Comparison of ENCODE assay signal across 13 cellular contexts in genomic region chr17:51263001-51263400, GRCh38. TPM values are rescaled to one million over a fixed set of nuclear protein-coding genes. Genes with fewer than 3 reads are reported as not detected.
DNase-seq lines count a peak whose midpoint lies in the region; TF ChIP-seq lines count a peak whose summit lies in the region.
"Had no signal": no experiment of that assay in that cellular context is flagged by ENCODE, and none has a peak within 500 bp of the region (broad histone marks: within the 10 kb centered on the region; RNA-seq: fewer than 3 reads in every experiment).

No MANE protein-coding gene starts in this region.

- no peak overlapping the region for H3K23ac ChIP-seq in trophoblast cell (ENCODE audit: low read length)

- H2AK5ac ChIP-seq in trophoblast cell (ENCODE audit: low read length): no peak overlapping the region

- no peaks in the 10 kb centered on the region for H3K9me2 ChIP-seq in OCI-LY1 (ENCODE audit: low read depth, low read length)

- H3K9me3 ChIP-seq in OCI-LY1 (ENCODE audit: low read length) (no peaks in the 10 kb centered on the region), trophoblast cell (ENCODE audit: insufficient read depth, low read depth, low read length) (no peaks in the 10 kb centered on the region)

- H3K4ac ChIP-seq in trophoblast cell (ENCODE audit: low read depth, low read length): no peak overlapping the region

- CTCF ChIA-PET in activated CD4-positive, alpha-beta T cell treated with anti-CD3 and anti-CD28 coated beads, Interleukin-2, amount 10 ng/mL, durations not matched to agents 7 days and 5 days (lab: Charles Lee): interaction anchor here (0.6 kb wide), 1 partner anchor 88 kb away, joined by 4 read pairs; no protein-coding TSS in a partner anchor
- CTCF ChIA-PET in HEK293T (lab: Yijun Ruan, JAX): no interaction called here

- peaks cover 53% of the 10 kb centered on the region for H3K36me3 ChIP-seq in OCI-LY1 (ENCODE audit: insufficient read depth, low read length)
- peaks cover 12 to 14% of the 10 kb centered on the region in 2 experiments for H3K36me3 ChIP-seq in trophoblast cell (ENCODE audit: control insufficient read depth in 1 of 2, insufficient read depth in 2 of 2, low read length in 2 of 2)

- no peak overlapping the region for H3K27ac ChIP-seq in OCI-LY1 (ENCODE audit: low read depth, low read length, poor library complexity, severe bottlenecking)
- peak overlapping the region; percentile 81 for H3K27ac ChIP-seq in trophoblast cell (ENCODE audit: low read depth, low read length)
- H3K27ac ChIP-seq: cardiac muscle cell had no signal

- peaks cover 37% of the 10 kb centered on the region for H3K4me1 ChIP-seq in OCI-LY1 (ENCODE audit: insufficient read depth, low read length, severe bottlenecking)
- peaks cover 10 to 18% of the 10 kb centered on the region in 2 experiments for H3K4me1 ChIP-seq in trophoblast cell (ENCODE audit: control insufficient read depth in 1 of 2, insufficient read depth in 2 of 2, low read length in 2 of 2)

- no peak overlapping the region for H3K14ac ChIP-seq in trophoblast cell (ENCODE audit: low read length)

- no peaks in the 10 kb centered on the region for H3F3A ChIP-seq in OCI-LY1 (ENCODE audit: insufficient read depth, low read length)

- peak overlapping the region; percentile 44 for H3K4me3 Mint-ChIP-seq in activated CD4-positive, alpha-beta T cell treated with anti-CD3 and anti-CD28 coated beads, Interleukin-2, amount 10 ng/mL, durations not matched to agents 7 days and 5 days
- peak overlapping the region; percentile 0 for H3K4me3 Mint-ChIP-seq in endothelial cell (ENCODE audit: unreplicated experiment)

- peak overlapping the region; percentile 26; the same call in 1 of the 2 replicates for H3K4me2 ChIP-seq in OCI-LY1 (ENCODE audit: low read length)
- H3K4me2 ChIP-seq in trophoblast cell (ENCODE audit: low read length): no peak overlapping the region

- H3K27me3 Mint-ChIP-seq in activated CD4-positive, alpha-beta T cell treated with anti-CD3 and anti-CD28 coated beads, Interleukin-2, amount 10 ng/mL, durations not matched to agents 7 days and 5 days: no peaks in the 10 kb centered on the region
- H3K27me3 Mint-ChIP-seq in endothelial cell (ENCODE audit: unreplicated experiment): peaks cover 13% of the 10 kb centered on the region

- no peak overlapping the region for H2AFZ ChIP-seq in OCI-LY1 (ENCODE audit: low read length)
- no peak overlapping the region for H2AFZ ChIP-seq in trophoblast cell (ENCODE audit: insufficient read depth, low read length, poor library complexity)

- H2BK12ac ChIP-seq in trophoblast cell (ENCODE audit: low read length): no peak overlapping the region

- H3K36me3 Mint-ChIP-seq in activated CD4-positive, alpha-beta T cell treated with anti-CD3 and anti-CD28 coated beads, Interleukin-2, amount 10 ng/mL, durations not matched to agents 7 days and 5 days (ENCODE audit: low read depth): peaks cover 44% of the 10 kb centered on the region
- peaks cover 19% of the 10 kb centered on the region for H3K36me3 Mint-ChIP-seq in endothelial cell (ENCODE audit: low read depth, unreplicated experiment)

- H3K4me1 Mint-ChIP-seq in activated CD4-positive, alpha-beta T cell treated with anti-CD3 and anti-CD28 coated beads, Interleukin-2, amount 10 ng/mL, durations not matched to agents 7 days and 5 days: peaks cover 51% of the 10 kb centered on the region
- H3K4me1 Mint-ChIP-seq in endothelial cell (ENCODE audit: unreplicated experiment): peaks cover 22% of the 10 kb centered on the region

- H2BK120ac ChIP-seq in trophoblast cell (ENCODE audit: insufficient read depth, low read length, poor library complexity): no peak overlapping the region

- no peak overlapping the region for H3K4me3 ChIP-seq in OCI-LY1 (ENCODE audit: low read depth, low read length, poor library complexity, severe bottlenecking)
- no peak overlapping the region for H3K4me3 ChIP-seq in trophoblast cell (ENCODE audit: low read depth, low read length)
- H3K4me3 ChIP-seq: cardiac muscle cell, lung had no signal

- H2BK5ac ChIP-seq in trophoblast cell (ENCODE audit: low read depth, low read length, poor library complexity): peak overlapping the region; percentile 68

- H3K79me2 ChIP-seq in OCI-LY1 (ENCODE audit: insufficient read depth, low read length) (peaks cover 50% of the 10 kb centered on the region), trophoblast cell (ENCODE audit: control insufficient read depth, insufficient read depth, low read length, poor library complexity) (peaks cover 21% of the 10 kb centered on the region)

- no peaks in the 10 kb centered on the region for H4K20me1 ChIP-seq in OCI-LY1 (ENCODE audit: insufficient read depth, low read length)

- POLR2A ChIA-PET in activated CD4-positive, alpha-beta T cell treated with anti-CD3 and anti-CD28 coated beads, Interleukin-2, amount 10 ng/mL, durations not matched to agents 7 days and 5 days (lab: Charles Lee): no interaction called here
- POLR2A ChIA-PET in HEK293T (lab: Yijun Ruan, JAX): no interaction called here

- H3K9me3 Mint-ChIP-seq in activated CD4-positive, alpha-beta T cell treated with anti-CD3 and anti-CD28 coated beads, Interleukin-2, amount 10 ng/mL, durations not matched to agents 7 days and 5 days: no peaks in the 10 kb centered on the region
- H3K9me3 Mint-ChIP-seq in endothelial cell (ENCODE audit: unreplicated experiment): no peaks in the 10 kb centered on the region

- no peak overlapping the region for H3K18ac ChIP-seq in trophoblast cell (ENCODE audit: low read length)

- no peak overlapping the region for H4K91ac ChIP-seq in trophoblast cell (ENCODE audit: low read depth, low read length)

- no peak overlapping the region for H3K27ac Mint-ChIP-seq in activated CD4-positive, alpha-beta T cell treated with anti-CD3 and anti-CD28 coated beads, Interleukin-2, amount 10 ng/mL, durations not matched to agents 7 days and 5 days
- H3K27ac Mint-ChIP-seq in endothelial cell (ENCODE audit: unreplicated experiment): no peak overlapping the region

- no CpG with 5 or more reads among the region's 3 CpGs for WGBS in trophoblast cell (ENCODE audit: extremely low coverage, insufficient coverage, insufficient read length)

- no peak overlapping the region for H3K9ac ChIP-seq in OCI-LY1 (ENCODE audit: low read length)
- no peak overlapping the region for H3K9ac ChIP-seq in trophoblast cell (ENCODE audit: low read length)

- TF ChIP-seq CTCF in OCI-LY1 (IDR thresholded peaks at IDR 0.05; ENCODE audit: low read length) (no peak), endothelial cell (IDR thresholded peaks at IDR 0.05; ENCODE audit: unreplicated experiment) (no peak)

- DNase-seq in activated CD4-positive, alpha-beta T cell treated with anti-CD3 and anti-CD28 coated beads, Interleukin-2, amount 10 ng/mL, durations not matched to agents 7 days and 5 days: no peak
- DNase-seq in activated CD4-positive, alpha-beta T cell treated with anti-CD3 and anti-CD28 coated beads for 1 hour: no peak
- DNase-seq in endothelial cell (ENCODE audit: low spot score) (no peak), trophoblast cell (peak; percentile 82 to 97), SKM-1 (lab: John Stamatoyannopoulos, UW; ENCODE audit: unreplicated experiment) (no peak), HEK293T (ENCODE audit: extremely low spot score) (no peak), DMS53 (lab: John Stamatoyannopoulos, UW) (no peak)
- DNase-seq: ACHN; activated CD4-positive, alpha-beta T cell treated with anti-CD3 and anti-CD28 coated beads for 48 hours; NCI-H1694 had no signal

- H4K8ac ChIP-seq in trophoblast cell (ENCODE audit: low read depth, low read length): no peak overlapping the region

- no peaks in the 10 kb centered on the region for H3K27me3 ChIP-seq in OCI-LY1 (ENCODE audit: insufficient read depth, low read length)
- H3K27me3 ChIP-seq in trophoblast cell (ENCODE audit: insufficient read depth, low read length): no peaks in the 10 kb centered on the region
- H3K27me3 ChIP-seq: cardiac muscle cell had no signal

- no peak overlapping the region for H4K12ac ChIP-seq in trophoblast cell (ENCODE audit: low read depth, low read length)

- peaks cover 16% of the 10 kb centered on the region for H3K79me1 ChIP-seq in trophoblast cell (ENCODE audit: low read length)

TF ChIP-seq in HEK293T, 16 proteins besides CTCF, POLR2A, EP300 and RAD21:
- TF ChIP-seq SUZ12 (IDR thresholded peaks at IDR 0.05) (no peak), ELF4 (IDR thresholded peaks at IDR 0.05) (no peak), PKNOX1 (IDR thresholded peaks at IDR 0.05) (no peak), TARDBP (IDR thresholded peaks at IDR 0.05) (no peak), FOXK2 (IDR thresholded peaks at IDR 0.05) (no peak), CTBP1 (IDR thresholded peaks at IDR 0.05; ENCODE audit: borderline replicate concordance) (no peak), L3MBTL2 (conservative IDR thresholded peaks at IDR 0.05) (no peak), FOXM1 (IDR thresholded peaks at IDR 0.05; ENCODE audit: borderline replicate concordance) (no peak), LEF1 (IDR thresholded peaks at IDR 0.05; ENCODE audit: borderline replicate concordance) (no peak), HDGF (IDR thresholded peaks at IDR 0.05; ENCODE audit: borderline replicate concordance) (no peak), ARNT (IDR thresholded peaks at IDR 0.05) (no peak), ZNF384 (IDR thresholded peaks at IDR 0.05) (no peak), NFRKB (IDR thresholded peaks at IDR 0.05) (no peak), BHLHE40 (IDR thresholded peaks at IDR 0.05; ENCODE audit: borderline replicate concordance) (no peak), FOXA1 (IDR thresholded peaks at IDR 0.05) (no peak)

RNA-seq across cellular contexts. Expression of gene UTP18, which starts 2.7 kb away (rescaled TPM):
- total RNA-seq in activated CD4-positive, alpha-beta T cell treated with anti-CD3 and anti-CD28 coated beads, Interleukin-2, amount 10 ng/mL, durations not matched to agents 7 days and 5 days: 10 to 100 TPM; 42.9 to 45.5 TPM
- total RNA-seq in endothelial cell (ENCODE audit: unreplicated experiment): 31.5 TPM
- polyA plus RNA-seq in trophoblast cell (2013): 47.4 and 55.2 TPM in 2 replicates

RNA-seq across cellular contexts. Expression of gene MBTD1, which starts 3.2 kb away (rescaled TPM):
- total RNA-seq in activated CD4-positive, alpha-beta T cell treated with anti-CD3 and anti-CD28 coated beads, Interleukin-2, amount 10 ng/mL, durations not matched to agents 7 days and 5 days: 10 to 100 TPM; 13.8 to 14.5 TPM
- 24.4 TPM for total RNA-seq in endothelial cell (ENCODE audit: unreplicated experiment)
- 11.6 and 11.8 TPM in 2 replicates for polyA plus RNA-seq in trophoblast cell (2013)

Comparison
In these comparisons a context has a peak if more than half of its experiments do, and no peak if none do; other contexts are left out.
1. DNase-seq: peak in trophoblast cell (2 of 2); none in activated CD4-positive, alpha-beta T cell treated with anti-CD3 and anti-CD28 coated beads, Interleukin-2, amount 10 ng/mL, durations not matched to agents 7 days and 5 days (single experiment), activated CD4-positive, alpha-beta T cell treated with anti-CD3 and anti-CD28 coated beads for 1 hour (single experiment), endothelial cell (single experiment), SKM-1 (single experiment), HEK293T (single experiment) and DMS53 (single experiment).